ENCODE assay signal across 11 cellular contexts in genomic region chr6:126030045-126030444, GRCh38.
"Had no signal": no experiment of that assay in that cellular context is flagged by ENCODE, and none has a peak within 500 bp of the region (broad histone marks: within the 10 kb centered on the region; RNA-seq: fewer than 3 reads in every experiment).

No MANE protein-coding gene starts in this region.

- ATAC-seq: esophagus mucosa; gastrocnemius medialis; left lobe of liver; natural killer cell; stimulated activated naive B cell treated with anti-CD40 and anti-IgM and Interleukin-4, amounts not matched to agents 10 μg/mL and 1 μg/mL and 100 μg/mL, for 72 hours had no signal

- H3K4me1 ChIP-seq: colonic mucosa, thyroid gland had no signal

- H3K27me3 ChIP-seq: colonic mucosa, gastrocnemius medialis, neutrophil, thyroid gland had no signal

- H3K36me3 ChIP-seq: colonic mucosa, neutrophil had no signal

- H3K4me3 ChIP-seq: colonic mucosa, gastrocnemius medialis, thyroid gland had no signal

- H3K79me2 ChIP-seq: parathyroid adenoma had no signal

- H3K27ac ChIP-seq: colonic mucosa, gastrocnemius medialis, neutrophil, parathyroid adenoma, thyroid gland had no signal

- DNase-seq: activated CD4-positive, alpha-beta T cell treated with anti-CD3 and anti-CD28 coated beads, Interleukin-2, amount 10 ng/mL, durations not matched to agents 7 days and 5 days; activated naive CD8-positive, alpha-beta T cell treated with anti-CD3 and anti-CD28 coated beads, Interleukin-2, amount 10 ng/mL, durations not matched to agents 7 days and 5 days; colonic mucosa; gastrocnemius medialis; natural killer cell; stimulated activated naive B cell treated with anti-CD40 and anti-IgM and Interleukin-4, amounts not matched to agents 10 μg/mL and 1 μg/mL and 100 μg/mL, for 72 hours; thyroid gland had no signal

- H3K9me3 ChIP-seq: colonic mucosa, gastrocnemius medialis, neutrophil, thyroid gland had no signal

- H2AFZ ChIP-seq: parathyroid adenoma had no signal
